8 cellular contexts compared by ENCODE assay signal in the genomic region with DNA sequence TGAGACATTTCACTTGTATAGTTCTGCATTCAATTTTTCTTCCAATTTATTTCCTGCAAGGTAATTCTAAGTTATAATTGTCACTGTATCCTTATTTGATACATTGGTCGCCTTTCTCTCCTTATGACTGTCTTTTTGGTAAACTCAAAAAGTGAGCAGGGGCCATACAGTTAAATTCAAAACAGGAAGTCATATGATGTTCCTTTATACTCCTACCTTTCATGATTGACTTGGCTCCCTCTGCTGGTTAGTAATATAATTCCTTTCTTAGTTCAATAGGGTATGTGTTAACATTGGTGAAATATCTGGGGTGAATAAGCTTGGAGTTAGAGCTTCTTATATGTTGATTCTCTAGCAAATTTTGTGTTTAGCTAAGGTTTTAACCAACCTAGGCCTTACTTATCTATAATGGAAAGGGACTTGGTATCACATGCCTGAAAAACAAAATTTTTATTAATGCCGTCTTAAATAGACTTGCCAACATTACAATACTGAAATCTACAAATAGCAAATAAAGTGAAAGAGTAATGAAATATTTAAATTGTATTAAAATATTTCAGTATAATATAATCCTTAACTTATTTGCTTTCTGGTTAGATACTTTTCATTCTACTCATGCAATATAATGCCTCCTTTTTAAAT. TPM values are rescaled to one million over a fixed set of nuclear protein-coding genes. Genes with fewer than 3 reads are reported as not detected.
DNase-seq lines count a peak whose midpoint lies in the region; ATAC-seq lines count a peak whose summit lies in the region.

No MANE protein-coding gene starts in this region.

- intact Hi-C loops in posterior vena cava (cut with DNase I) = loop anchor here in 1 of 2 donors (10.0 kb wide), 1 partner anchor 136 kb away; no protein-coding TSS in a partner anchor

- H3K27me3 Mint-ChIP-seq in immature natural killer cell (ENCODE audit: low read depth in 3 of 3) = peaks cover 0 to 6% (median 4%) of the 10 kb centered on the region in 3 donors

- ATAC-seq in GM21619 (IDR thresholded peaks at IDR 0.05; ENCODE audit: unreplicated experiment) = peak; percentile 58

- H3K36me3 Mint-ChIP-seq in immature natural killer cell = no peaks in the 10 kb centered on the region

- DNase-seq in GM03348 (ENCODE audit: low spot score) = peak; percentile 68
- peak; percentile 84 for DNase-seq in HT-29 (ENCODE audit: low spot score)
- DNase-seq in NCI-H748 (lab: John Stamatoyannopoulos, UW; ENCODE audit: unreplicated experiment) = peak; percentile 91
- DNase-seq in astrocyte of the hippocampus (ENCODE audit: low read depth, low spot score) = peak; percentile 68
- peak; percentile 59 to 63 (median 62) for DNase-seq in immature natural killer cell
- peak; percentile 89 for DNase-seq in superior temporal gyrus (ENCODE audit: extremely low spot score)
- DNase-seq in posterior vena cava (ENCODE audit: low spot score) = no peak

- peak overlapping the region in 1 of 6 donors; percentile 45 for H3K27ac Mint-ChIP-seq in immature natural killer cell

- no peaks in the 10 kb centered on the region for H3K9me3 Mint-ChIP-seq in immature natural killer cell

- H3K4me3 Mint-ChIP-seq in immature natural killer cell = peak overlapping the region in 1 of 5 donors; percentile 34

- H3K4me1 Mint-ChIP-seq in immature natural killer cell = peaks cover 24 to 56% of the 10 kb centered on the region in 2 donors

RNA-seq across cellular contexts. Expression of gene NIPBL, which starts 6.0 kb away (rescaled TPM):
- total RNA-seq in HT-29 (2014; rRNA removed; shearing (Covaris generic)) = 11.0 and 11.2 TPM in 2 replicates
- 10 to 100 TPM in 2 of 3 donors, 1 to 10 TPM in 1; 4.9 to 42.5 (median 11.6) TPM for polyA plus RNA-seq in immature natural killer cell
- 10 to 100 TPM; 49.3 to 58.6 TPM for total RNA-seq in posterior vena cava
